In genomic region chr7:10128748-10129147, GRCh38 we compare ENCODE assay signal across 12 cellular contexts.
A peak's percentile ranks its signal among the peaks of the same experiment; 100 is the strongest.
DNase-seq lines count a peak whose midpoint lies in the region; ATAC-seq, FAIRE-seq and TF ChIP-seq lines count a peak whose summit lies in the region.
"Had no signal": no experiment of that assay in that cellular context is flagged by ENCODE, and none has a peak within 500 bp of the region (broad histone marks: within the 10 kb centered on the region; RNA-seq: fewer than 3 reads in every experiment).

No MANE protein-coding gene starts in this region.

- no peaks in the 10 kb centered on the region for H3K36me3 Mint-ChIP-seq in WTC11
- H3K36me3 Mint-ChIP-seq: activated CD4-positive, alpha-beta memory T cell treated with anti-CD3 and anti-CD28 coated beads for 36 hours had no signal

- H3K9me3 Mint-ChIP-seq in WTC11: peaks cover 2% of the 10 kb centered on the region
- H3K9me3 Mint-ChIP-seq: nephron had no signal

- CTCF ChIA-PET in WTC11 (lab: Charles Lee): no interaction called here

- H3K4me3 Mint-ChIP-seq in WTC11: no peak overlapping the region
- H3K4me3 Mint-ChIP-seq: activated CD4-positive, alpha-beta memory T cell treated with anti-CD3 and anti-CD28 coated beads for 36 hours; nephron had no signal

- DNase-seq in COLO829 (ENCODE audit: low spot score) (peak; percentile 50), WTC11 (ENCODE audit: low spot score) (peak; percentile 26), HUDEP-2 (lab: John Stamatoyannopoulos, UW; ENCODE audit: unreplicated experiment in 76 of 76) (no peak), islet precursor cell (no peak)
- DNase-seq: activated CD4-positive, alpha-beta memory T cell treated with anti-CD3 and anti-CD28 coated beads for 36 hours had no signal

- H3K27ac Mint-ChIP-seq in WTC11: no peak overlapping the region
- H3K27ac Mint-ChIP-seq: activated CD4-positive, alpha-beta memory T cell treated with anti-CD3 and anti-CD28 coated beads for 36 hours; nephron had no signal

- TF ChIP-seq CTCF in WTC11 (IDR thresholded peaks at IDR 0.05): no peak

- no peak for TF ChIP-seq EP300 in Ishikawa (IDR thresholded peaks at IDR 0.05; ENCODE audit: borderline replicate concordance)

- peak; percentile 44 for TF ChIP-seq RAD21 in Ishikawa (IDR thresholded peaks at IDR 0.05; ENCODE audit: low read depth)

- peaks cover 10% of the 10 kb centered on the region for H3K4me1 Mint-ChIP-seq in WTC11
- H3K4me1 Mint-ChIP-seq: nephron had no signal

- H3K27me3 Mint-ChIP-seq in WTC11 (ENCODE audit: low read depth): no peaks in the 10 kb centered on the region
- H3K27me3 Mint-ChIP-seq: activated CD4-positive, alpha-beta memory T cell treated with anti-CD3 and anti-CD28 coated beads for 36 hours had no signal

- POLR2A ChIA-PET in WTC11 (lab: Charles Lee): interaction anchor here (0.6 kb wide), 1 partner anchor 13 kb away, joined by 7 read pairs; no protein-coding TSS in a partner anchor

- peak; percentile 82 for FAIRE-seq in islet of Langerhans (lab: Jason Lieb, UNC)
- FAIRE-seq: H54 had no signal

- ATAC-seq in WTC11 (no peak), HG03571 (IDR thresholded peaks at IDR 0.05; ENCODE audit: unreplicated experiment) (no peak), HG03135 (IDR thresholded peaks at IDR 0.05; ENCODE audit: unreplicated experiment) (no peak)
- ATAC-seq: gastroesophageal sphincter had no signal

TF ChIP-seq in Ishikawa, 13 proteins besides CTCF, POLR2A, EP300 and RAD21:
- no peak for TF ChIP-seq TCF12 (IDR thresholded peaks at IDR 0.05; ENCODE audit: low read depth)
TF ChIP-seq in Ishikawa: peak in this region for 0.

TF ChIP-seq in WTC11, 78 proteins besides CTCF, POLR2A, EP300 and RAD21 (continues in another document):
- TF ChIP-seq CBFB (CRISPR knock-in tag; IDR thresholded peaks at IDR 0.05; ENCODE audit: low read depth) (no peak), ATF6 (CRISPR knock-in tag; IDR thresholded peaks at IDR 0.05) (no peak), OVOL2 (CRISPR knock-in tag; IDR thresholded peaks at IDR 0.05; ENCODE audit: borderline replicate concordance) (no peak), RORB (CRISPR knock-in tag; IDR thresholded peaks at IDR 0.05) (no peak), ZBTB43 (CRISPR knock-in tag; IDR thresholded peaks at IDR 0.05) (no peak), USF1 (CRISPR knock-in tag; IDR thresholded peaks at IDR 0.05) (no peak), E2F1 (CRISPR knock-in tag; IDR thresholded peaks at IDR 0.05) (no peak), ZBTB21 (CRISPR knock-in tag; IDR thresholded peaks at IDR 0.05; ENCODE audit: borderline replicate concordance) (no peak), STAT6 (CRISPR knock-in tag; conservative IDR thresholded peaks at IDR 0.05; ENCODE audit: low read depth) (no peak), NR3C1 (CRISPR knock-in tag; conservative IDR thresholded peaks at IDR 0.05; ENCODE audit: low read depth) (no peak), CREB1 (CRISPR knock-in tag; IDR thresholded peaks at IDR 0.05) (no peak), TEAD1 (CRISPR knock-in tag; IDR thresholded peaks at IDR 0.05) (no peak), ZNF532 (CRISPR knock-in tag; IDR thresholded peaks at IDR 0.05; ENCODE audit: borderline replicate concordance) (no peak), ESRRA (CRISPR knock-in tag; IDR thresholded peaks at IDR 0.05; ENCODE audit: borderline replicate concordance) (no peak), HMGA2 (CRISPR knock-in tag; IDR thresholded peaks at IDR 0.05) (no peak)

Comparison
In these comparisons a context has a peak if more than half of its experiments do, and no peak if none do; other contexts are left out.
1. DNase-seq: peak in COLO829 (single experiment) and WTC11 (single experiment); none in HUDEP-2 (0 of 76) and islet precursor cell (single experiment).